Comparison of ENCODE assay signal across 23 cellular contexts in the genomic region with DNA sequence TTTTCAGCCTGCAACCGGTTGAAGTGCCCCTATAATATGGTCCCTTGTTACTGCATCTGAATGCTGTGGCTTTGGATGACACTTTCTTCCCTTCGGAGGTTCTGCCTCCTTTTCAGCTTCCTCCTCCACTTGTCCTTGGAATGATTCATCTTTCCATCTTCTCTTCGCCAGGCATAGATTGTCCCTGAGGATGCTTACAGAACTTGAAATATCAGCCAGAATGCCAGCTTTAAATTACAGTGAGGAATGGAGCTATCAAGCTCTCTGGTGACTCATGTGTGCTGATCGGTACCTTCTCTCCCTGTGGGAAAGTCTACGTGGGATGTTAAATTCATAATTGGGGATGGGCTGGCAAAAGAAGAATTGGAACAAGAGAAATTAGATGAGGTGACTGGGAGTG. TPM values are rescaled to one million over a fixed set of nuclear protein-coding genes. Genes with fewer than 3 reads are reported as not detected.
"Had no signal": no experiment of that assay in that cellular context is flagged by ENCODE, and none has a peak within 500 bp of the region (broad histone marks: within the 10 kb centered on the region; RNA-seq: fewer than 3 reads in every experiment).

No MANE protein-coding gene starts in this region.

- H3K36me3 ChIP-seq: adrenal gland, esophagus squamous epithelium, left lung, prostate gland, tibial artery had no signal

- H3K27me3 Mint-ChIP-seq: activated T-cell treated with anti-CD3 and anti-CD28 coated beads, Interleukin-2, amount 50 U/mL, for 24 hours; activated T-helper 17 cell treated with anti-CD3 and anti-CD28 coated beads, Interleukin-2, amount 50 U/mL, for 72 hours had no signal

- H3K27ac ChIP-seq: adrenal gland, coronary artery, esophagus squamous epithelium, left lung, prostate gland, tibial artery had no signal

- H3K27me3 ChIP-seq: adrenal gland, esophagus squamous epithelium, left lung, tibial artery had no signal

- H3K36me3 Mint-ChIP-seq: activated naive CD4-positive, alpha-beta T cell treated with anti-CD3 and anti-CD28 coated beads, Interleukin-2, amount 50 U/mL, for 72 hours; immature natural killer cell; natural killer cell had no signal

- H3K9me3 ChIP-seq: adrenal gland, esophagus squamous epithelium, left lung, prostate gland, tibial artery had no signal

- H3K27ac Mint-ChIP-seq: activated naive CD4-positive, alpha-beta T cell treated with anti-CD3 and anti-CD28 coated beads, Interleukin-2, amount 50 U/mL, for 72 hours; activated T-cell treated with anti-CD3 and anti-CD28 coated beads, Interleukin-2, amount 50 U/mL, for 24 hours; activated T-helper 17 cell treated with anti-CD3 and anti-CD28 coated beads, Interleukin-2, amount 50 U/mL, for 72 hours; immature natural killer cell; natural killer cell had no signal

- H3K4me3 Mint-ChIP-seq: activated T-cell treated with anti-CD3 and anti-CD28 coated beads, Interleukin-2, amount 50 U/mL, for 24 hours; activated T-helper 17 cell treated with anti-CD3 and anti-CD28 coated beads, Interleukin-2, amount 50 U/mL, for 72 hours; immature natural killer cell; natural killer cell had no signal

- H3K4me1 ChIP-seq: adrenal gland, esophagus squamous epithelium, left lung, prostate gland, tibial artery had no signal

- H3K9me3 Mint-ChIP-seq: activated naive CD4-positive, alpha-beta T cell treated with anti-CD3 and anti-CD28 coated beads, Interleukin-2, amount 50 U/mL, for 72 hours; activated T-cell treated with anti-CD3 and anti-CD28 coated beads, Interleukin-2, amount 50 U/mL, for 24 hours; activated T-helper 17 cell treated with anti-CD3 and anti-CD28 coated beads, Interleukin-2, amount 50 U/mL, for 72 hours; immature natural killer cell; natural killer cell had no signal

- DNase-seq: activated CD4-positive, alpha-beta T cell treated with anti-CD3 and anti-CD28 coated beads for 1 hour; activated CD4-positive, alpha-beta T cell treated with anti-CD3 and anti-CD28 coated beads, Interleukin-2, amount 50 U/mL, for 1 hour; activated CD8-positive, alpha-beta memory T cell treated with anti-CD3 and anti-CD28 coated beads for 24 hours; activated CD8-positive, alpha-beta memory T cell treated with anti-CD3 and anti-CD28 coated beads, Interleukin-2, amount 50 U/mL, for 4 hours; activated T-cell treated with anti-CD3 and anti-CD28 coated beads, Interleukin-2, amount 50 U/mL, for 24 hours; esophagus squamous epithelium; immature natural killer cell; kidney glomerular epithelial cell; left lung; natural killer cell; right cardiac atrium; stimulated activated CD4-positive, alpha-beta T cell treated with anti-CD3 and anti-CD28 coated beads, Interleukin-12 subunit alpha, Interleukin-12 subunit beta, amount 100 ng/mL, for 4 hours; stimulated activated CD4-positive, alpha-beta T cell treated with anti-CD3 and anti-CD28 coated beads, Interleukin-4, amount 100 ng/mL, for 4 hours; stimulated activated naive CD8-positive, alpha-beta T cell treated with anti-CD3 and anti-CD28 coated beads, Interleukin-15, Interleukin-2, amounts not matched to agents 100 U/mL and 50 U/mL, for 24 hours; substantia nigra; T-helper 1 cell; tibial artery had no signal

- H3K4me3 ChIP-seq: adrenal gland, coronary artery, esophagus squamous epithelium, left lung, lung, prostate gland, tibial artery had no signal

- H3K4me1 Mint-ChIP-seq: activated T-helper 17 cell treated with anti-CD3 and anti-CD28 coated beads, Interleukin-2, amount 50 U/mL, for 72 hours; immature natural killer cell had no signal

RNA-seq across cellular contexts. Expression of a gene that starts 45.9 kb away (rescaled TPM):
- total RNA-seq: activated naive CD4-positive, alpha-beta T cell treated with anti-CD3 and anti-CD28 coated beads, Interleukin-2, amount 50 U/mL, for 72 hours; activated T-helper 17 cell treated with anti-CD3 and anti-CD28 coated beads, Interleukin-2, amount 50 U/mL, for 72 hours had no signal
